ENCODE assay signal across 24 cellular contexts in the genomic region with DNA sequence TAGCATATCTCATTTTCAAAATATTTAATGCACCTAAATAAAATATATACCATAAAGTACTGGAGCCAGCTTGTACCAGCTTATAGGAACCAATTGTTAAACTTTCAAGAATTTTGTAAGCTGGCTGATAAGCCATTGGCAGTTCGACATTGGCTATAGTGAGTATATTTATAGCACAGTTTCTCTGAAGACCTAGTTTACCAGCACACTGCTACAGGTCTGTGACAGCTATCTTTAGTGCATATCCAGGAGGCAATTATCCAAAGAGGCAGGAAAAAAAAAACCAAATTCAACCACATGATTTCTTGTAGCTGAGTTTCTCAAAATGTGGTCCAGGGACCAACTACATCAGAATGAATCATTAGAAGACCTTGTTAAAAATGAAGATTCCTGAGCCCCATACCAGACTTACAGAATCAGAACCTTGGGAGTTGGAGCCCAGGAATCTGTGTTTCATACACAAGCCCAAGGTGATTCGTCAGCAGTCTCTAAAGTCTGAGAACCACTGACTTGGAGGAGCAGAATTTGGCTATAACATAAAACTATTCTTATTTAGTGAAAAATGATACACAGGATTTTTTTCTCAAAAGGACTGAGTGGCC.
DNase-seq lines count a peak whose midpoint lies in the region; ATAC-seq lines count a peak whose summit lies in the region.
"Had no signal": no experiment of that assay in that cellular context is flagged by ENCODE, and none has a peak within 500 bp of the region (broad histone marks: within the 10 kb centered on the region; RNA-seq: fewer than 3 reads in every experiment).

No MANE protein-coding gene starts in this region.

- H3K27me3 ChIP-seq in naive thymus-derived CD4-positive, alpha-beta T cell (ENCODE audit: control insufficient read depth in 2 of 2, insufficient read depth in 2 of 2, low read length in 2 of 2): no peaks in the 10 kb centered on the region
- H3K27me3 ChIP-seq: stomach, transverse colon had no signal

- CTCF ChIA-PET in naive thymus-derived CD4-positive, alpha-beta T cell (lab: Charles Lee): no interaction called here

- H3K27ac Mint-ChIP-seq in naive thymus-derived CD4-positive, alpha-beta T cell: no peak overlapping the region
- H3K27ac Mint-ChIP-seq: activated naive CD4-positive, alpha-beta T cell treated with anti-CD3 and anti-CD28 coated beads, Interleukin-2, amount 50 U/mL, for 24 hours; B cell; CD8-positive, alpha-beta memory T cell had no signal

- ATAC-seq in naive thymus-derived CD4-positive, alpha-beta T cell: no peak

- H3K27me3 Mint-ChIP-seq in naive thymus-derived CD4-positive, alpha-beta T cell: peaks cover 0 to 22% (median 0%) of the 10 kb centered on the region in 5 donors
- H3K27me3 Mint-ChIP-seq: activated naive CD4-positive, alpha-beta T cell treated with anti-CD3 and anti-CD28 coated beads, Interleukin-2, amount 50 U/mL, for 24 hours; B cell had no signal

- no peak overlapping the region for H3K4me3 Mint-ChIP-seq in naive thymus-derived CD4-positive, alpha-beta T cell
- H3K4me3 Mint-ChIP-seq: activated naive CD4-positive, alpha-beta T cell treated with anti-CD3 and anti-CD28 coated beads, Interleukin-2, amount 50 U/mL, for 24 hours; B cell; CD8-positive, alpha-beta memory T cell had no signal

- H3K36me3 ChIP-seq in naive thymus-derived CD4-positive, alpha-beta T cell (ENCODE audit: control insufficient read depth in 2 of 3, insufficient read depth in 3 of 3, low read length in 3 of 3): no peaks in the 10 kb centered on the region
- H3K36me3 ChIP-seq: HAP-1, prostate gland, stomach, transverse colon had no signal

- no peak overlapping the region for H3K4me3 ChIP-seq in skeletal muscle cell (ENCODE audit: low read depth, low read length)
- no peak overlapping the region for H3K4me3 ChIP-seq in naive thymus-derived CD4-positive, alpha-beta T cell (ENCODE audit: low read length)
- H3K4me3 ChIP-seq: HAP-1, prostate gland, stomach, transverse colon had no signal

- no peaks in the 10 kb centered on the region for H3K36me3 Mint-ChIP-seq in naive thymus-derived CD4-positive, alpha-beta T cell
- H3K36me3 Mint-ChIP-seq: activated naive CD4-positive, alpha-beta T cell treated with anti-CD3 and anti-CD28 coated beads, Interleukin-2, amount 50 U/mL, for 24 hours; CD8-positive, alpha-beta memory T cell had no signal

- no peak overlapping the region for H3K27ac ChIP-seq in naive thymus-derived CD4-positive, alpha-beta T cell (ENCODE audit: low read depth, low read length)
- H3K27ac ChIP-seq: prostate gland, stomach, transverse colon, VCaP had no signal

- intact Hi-C loops in naive thymus-derived CD4-positive, alpha-beta T cell (cut with micrococcal nuclease): no loop called here

- POLR2A ChIA-PET in naive thymus-derived CD4-positive, alpha-beta T cell (lab: Charles Lee): no interaction called here

- H3K9me3 ChIP-seq in naive thymus-derived CD4-positive, alpha-beta T cell (ENCODE audit: control insufficient read depth in 2 of 3, low read length in 3 of 3): no peaks in the 10 kb centered on the region
- H3K9me3 ChIP-seq: HAP-1, prostate gland, stomach, transverse colon had no signal

- H3K4me1 Mint-ChIP-seq in naive thymus-derived CD4-positive, alpha-beta T cell: no peaks in the 10 kb centered on the region
- H3K4me1 Mint-ChIP-seq: activated naive CD4-positive, alpha-beta T cell treated with anti-CD3 and anti-CD28 coated beads, Interleukin-2, amount 50 U/mL, for 24 hours; B cell; CD8-positive, alpha-beta memory T cell had no signal

- H3K9me3 Mint-ChIP-seq in naive thymus-derived CD4-positive, alpha-beta T cell: peaks cover 0 to 1% (median 0%) of the 10 kb centered on the region in 11 donors
- H3K9me3 Mint-ChIP-seq: activated naive CD4-positive, alpha-beta T cell treated with anti-CD3 and anti-CD28 coated beads, Interleukin-2, amount 50 U/mL, for 24 hours had no signal

- H3K4me1 ChIP-seq in naive thymus-derived CD4-positive, alpha-beta T cell (ENCODE audit: control insufficient read depth in 2 of 2, insufficient read depth in 2 of 2, low read length in 2 of 2): no peaks in the 10 kb centered on the region
- H3K4me1 ChIP-seq: HAP-1, prostate gland had no signal

- DNase-seq in GM03348 (ENCODE audit: low spot score) (peak; percentile 10), M059J (ENCODE audit: low read depth) (peak; percentile 34), fibroblast of gingiva (ENCODE audit: low read depth) (peak; percentile 21), skeletal muscle cell (ENCODE audit: low read depth) (peak; percentile 54), COLO668 (lab: John Stamatoyannopoulos, UW; ENCODE audit: unreplicated experiment) (no peak), midbrain (lab: John Stamatoyannopoulos, UW) (no peak)
- DNase-seq in naive thymus-derived CD4-positive, alpha-beta T cell: no peak
- DNase-seq: anterior cingulate cortex; CD8-positive, alpha-beta memory T cell; GDM1; hypothalamus; NCI-H1105 treated with DMSO at 0.1 percent for 48 hours; NCI-H2029; NCI-H226; RPMI8226; stimulated activated CD8-positive, alpha-beta memory T cell treated with anti-CD3 and anti-CD28 coated beads, Interleukin-4, amount 100 ng/mL, for 48 hours; stomach; T-helper 2 cell; transverse colon had no signal

Comparison
In these comparisons a context has a peak if more than half of its experiments do, and no peak if none do; other contexts are left out.
1. DNase-seq: peak in GM03348 (single experiment), M059J (single experiment), fibroblast of gingiva (single experiment) and skeletal muscle cell (single experiment); none in naive thymus-derived CD4-positive, alpha-beta T cell (0 of 9), COLO668 (single experiment) and midbrain (single experiment).